Comparison of ENCODE assay signal across 22 cellular contexts in genomic region chr19:46909356-46909755, GRCh38. TPM values are rescaled to one million over a fixed set of nuclear protein-coding genes. Genes with fewer than 3 reads are reported as not detected.
DNase-seq lines count a peak whose midpoint lies in the region; ATAC-seq and TF ChIP-seq lines count a peak whose summit lies in the region.
"Had no signal": no experiment of that assay in that cellular context is flagged by ENCODE, and none has a peak within 500 bp of the region (broad histone marks: within the 10 kb centered on the region; RNA-seq: fewer than 3 reads in every experiment).

No MANE protein-coding gene starts in this region.

- H3K36me3 Mint-ChIP-seq in central memory CD8-positive, alpha-beta T cell (ENCODE audit: insufficient read depth), result peaks cover 9% of the 10 kb centered on the region
- peaks cover 5% of the 10 kb centered on the region for H3K36me3 Mint-ChIP-seq in osteocyte (ENCODE audit: unreplicated experiment)

- H3K27ac Mint-ChIP-seq in central memory CD8-positive, alpha-beta T cell (ENCODE audit: low read depth), result peak overlapping the region; percentile 50
- H3K27ac Mint-ChIP-seq in osteocyte (ENCODE audit: unreplicated experiment), result peak overlapping the region; percentile 40

- no peak overlapping the region for H3K4me3 Mint-ChIP-seq in central memory CD8-positive, alpha-beta T cell
- H3K4me3 Mint-ChIP-seq in osteocyte (ENCODE audit: unreplicated experiment), result no peak overlapping the region

- H4K20me1 ChIP-seq in Karpas-422 (ENCODE audit: insufficient read depth, low read depth, low read length), result peaks cover 8% of the 10 kb centered on the region; the same call in 1 of the 2 replicates

- no peak overlapping the region for H2AFZ ChIP-seq in Karpas-422 (ENCODE audit: low read length)

- TF ChIP-seq CTCF in right atrium auricular region (IDR thresholded peaks at IDR 0.05) (no peak), osteocyte (IDR thresholded peaks at IDR 0.05) (no peak)

- peak; percentile 42 for ATAC-seq in left ventricle myocardium superior
- no peak for ATAC-seq in central memory CD8-positive, alpha-beta T cell (replicated peaks; ENCODE audit: extremely low read depth, poor library complexity, severe bottlenecking)
- ATAC-seq in HG02763 (IDR thresholded peaks at IDR 0.05; ENCODE audit: unreplicated experiment), result no peak
- ATAC-seq: HepG2 had no signal

- H3K4me2 ChIP-seq in Karpas-422 (ENCODE audit: low read depth, low read length, poor library complexity, severe bottlenecking), result no peak overlapping the region

- H3K9me3 ChIP-seq in right atrium auricular region (no peaks in the 10 kb centered on the region), Karpas-422 (ENCODE audit: low read length) (no peaks in the 10 kb centered on the region)
- H3K9me3 ChIP-seq: SJSA1 had no signal

- H3K79me2 ChIP-seq in Karpas-422 (ENCODE audit: low read length), result peaks cover 98% of the 10 kb centered on the region

- DNase-seq in left ventricle myocardium superior, result no peak
- no peak for DNase-seq in right atrium auricular region (ENCODE audit: low spot score)
- DNase-seq in central memory CD8-positive, alpha-beta T cell (ENCODE audit: low spot score in 2 of 2), result no peak
- DNase-seq in osteocyte (ENCODE audit: extremely low spot score, unreplicated experiment), result no peak
- DNase-seq in NCI-H82 treated with DMSO at 0.1 percent for 48 hours (lab: John Stamatoyannopoulos, UW; ENCODE audit: unreplicated experiment), result no peak
- no peak for DNase-seq in Karpas-422
- DNase-seq in DMS79 treated with DMSO at 0.1 percent for 48 hours (lab: John Stamatoyannopoulos, UW), result no peak
- DNase-seq: COR-L47, DMS 273 treated with DMSO at 0.1 percent for 48 hours, DND-41, GOT3, HCEC 1CT, KBM-7, NCI-H1105, NCI-H146, NCI-H2029, NCI-H2227 treated with DMSO at 0.1 percent for 48 hours, NCI-H510A had no signal

- no peak overlapping the region for H3K9ac ChIP-seq in Karpas-422 (ENCODE audit: low read length)

- H3K27ac ChIP-seq in right atrium auricular region (no peak overlapping the region), Karpas-422 (ENCODE audit: low read length) (no peak overlapping the region)
- H3K27ac ChIP-seq: HL-60, SJSA1 had no signal

- H3K36me3 ChIP-seq in right atrium auricular region (no peaks in the 10 kb centered on the region), Karpas-422 (ENCODE audit: insufficient read depth, low read length) (no peaks in the 10 kb centered on the region)

- H3K4me3 ChIP-seq in right atrium auricular region, result no peak overlapping the region
- H3K4me3 ChIP-seq in Karpas-422 (ENCODE audit: low read length), result no peak overlapping the region
- H3K4me3 ChIP-seq: SJSA1 had no signal

- intact Hi-C loops in left ventricle myocardium superior (cut with micrococcal nuclease), result no loop called here

- H3K4me1 ChIP-seq in right atrium auricular region (peaks cover 0 to 70% of the 10 kb centered on the region in 2 donors), Karpas-422 (ENCODE audit: low read length) (peaks cover 64% of the 10 kb centered on the region)

- H3K9me2 ChIP-seq in Karpas-422 (replicated peaks; ENCODE audit: insufficient read depth, low read length), result no peaks in the 10 kb centered on the region

- peaks cover 58% of the 10 kb centered on the region for H3K4me1 Mint-ChIP-seq in central memory CD8-positive, alpha-beta T cell
- H3K4me1 Mint-ChIP-seq in osteocyte (ENCODE audit: unreplicated experiment), result peaks cover 50% of the 10 kb centered on the region

- H3K27me3 ChIP-seq in right atrium auricular region, result no peaks in the 10 kb centered on the region
- H3K27me3 ChIP-seq in Karpas-422 (ENCODE audit: low read length), result no peaks in the 10 kb centered on the region
- H3K27me3 ChIP-seq: SJSA1 had no signal

- H3K27me3 Mint-ChIP-seq in central memory CD8-positive, alpha-beta T cell, result no peaks in the 10 kb centered on the region
- no peaks in the 10 kb centered on the region for H3K27me3 Mint-ChIP-seq in osteocyte (ENCODE audit: unreplicated experiment)

- H3K9me3 Mint-ChIP-seq in central memory CD8-positive, alpha-beta T cell, result no peaks in the 10 kb centered on the region
- H3K9me3 Mint-ChIP-seq in osteocyte (ENCODE audit: unreplicated experiment), result no peaks in the 10 kb centered on the region

RNA-seq across cellular contexts. Expression of gene ARHGAP35, which starts 48.6 kb away (rescaled TPM):
- total RNA-seq in left ventricle myocardium superior (69.7 TPM), right atrium auricular region (10 to 100 TPM; 59.1 to 76.5 TPM), osteocyte (107 and 113 TPM in 2 replicates)
- 19.7 and 30.4 TPM in 2 replicates for total RNA-seq in Karpas-422 (2014; rRNA removed; shearing (Covaris generic); ENCODE audit: low replicate concordance)

RNA-seq across cellular contexts. Expression of gene AP2S1, which starts 58.7 kb away (rescaled TPM):
- 85.2 TPM for total RNA-seq in left ventricle myocardium superior
- 100 to 1,000 TPM in 1 of 2 donors, 10 to 100 TPM in 1; 61.0 to 103 TPM for total RNA-seq in right atrium auricular region
- 226 and 229 TPM in 2 replicates for total RNA-seq in osteocyte
- total RNA-seq in Karpas-422 (2014; rRNA removed; shearing (Covaris generic); ENCODE audit: low replicate concordance), result 63.7 and 85.5 TPM in 2 replicates
